In the genomic region with DNA sequence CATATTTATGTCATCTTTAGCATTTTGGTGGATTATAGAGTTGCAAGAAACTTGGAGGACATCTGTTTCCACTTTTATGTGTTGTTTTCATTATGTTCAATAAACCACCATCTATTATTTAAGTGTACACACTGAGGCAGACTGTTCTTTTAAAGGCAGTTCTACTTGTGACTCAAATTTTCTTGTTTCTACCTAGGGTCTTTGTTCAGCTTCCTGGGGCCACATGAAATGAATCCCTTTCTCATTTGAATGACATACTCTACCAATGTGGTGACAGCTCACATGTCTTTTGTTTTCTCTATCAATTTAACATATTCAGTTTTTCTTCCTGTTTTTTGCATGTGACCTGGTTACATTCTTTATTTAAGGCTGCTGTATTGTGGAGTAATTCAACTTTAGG, we compare ENCODE assay signal across 20 cellular contexts.
"Had no signal": no experiment of that assay in that cellular context is flagged by ENCODE, and none has a peak within 500 bp of the region (broad histone marks: within the 10 kb centered on the region; RNA-seq: fewer than 3 reads in every experiment).

No MANE protein-coding gene starts in this region.

- H3K27ac Mint-ChIP-seq: activated CD4-positive, alpha-beta T cell treated with anti-CD3 and anti-CD28 coated beads, Interleukin-2, amount 10 ng/mL, durations not matched to agents 7 days and 5 days; nephron progenitor cell had no signal

- H3K9me3 ChIP-seq: body of pancreas, heart right ventricle, pancreas, psoas muscle, right atrium auricular region, spleen, stomach, suprapubic skin, tibial nerve had no signal

- H3K4me3 Mint-ChIP-seq: activated CD4-positive, alpha-beta T cell treated with anti-CD3 and anti-CD28 coated beads, Interleukin-2, amount 10 ng/mL, durations not matched to agents 7 days and 5 days; nephron progenitor cell had no signal

- H3K4me3 ChIP-seq: body of pancreas, heart right ventricle, pancreas, psoas muscle, right atrium auricular region, spleen, stomach, suprapubic skin, tibial nerve had no signal

- ATAC-seq: body of pancreas, heart right ventricle, left colon, pancreas, psoas muscle had no signal

- H3K4me1 ChIP-seq: psoas muscle had no signal

- H3K9me3 Mint-ChIP-seq: nephron progenitor cell had no signal

- H3K27ac ChIP-seq: body of pancreas, epithelial cell of prostate, heart right ventricle, pancreas, psoas muscle, spleen, stomach, suprapubic skin, tibial nerve had no signal

- H3K36me3 ChIP-seq: heart right ventricle, pancreas, right atrium auricular region, stomach, suprapubic skin, tibial nerve had no signal

- H3K27me3 Mint-ChIP-seq: activated CD4-positive, alpha-beta T cell treated with anti-CD3 and anti-CD28 coated beads, Interleukin-2, amount 10 ng/mL, durations not matched to agents 7 days and 5 days had no signal

- H3K27me3 ChIP-seq: body of pancreas, heart right ventricle, pancreas, right atrium auricular region, spleen, stomach, suprapubic skin, tibial nerve had no signal

- DNase-seq: activated CD4-positive, alpha-beta T cell treated with anti-CD3 and anti-CD28 coated beads, Interleukin-2, amount 10 ng/mL, durations not matched to agents 7 days and 5 days; activated CD8-positive, alpha-beta memory T cell treated with anti-CD3 and anti-CD28 coated beads for 24 hours; activated CD8-positive, alpha-beta memory T cell treated with anti-CD3 and anti-CD28 coated beads, Interleukin-2, amount 50 U/mL, for 4 hours; activated gamma-delta T cell; anterior cingulate cortex; body of pancreas; heart right ventricle; left colon; mesenchymal stem cell; nephron progenitor cell; pancreas; psoas muscle; spleen; stimulated activated CD4-positive, alpha-beta T cell treated with anti-CD3 and anti-CD28 coated beads, Interleukin-4, amount 100 ng/mL, for 1 hour; stomach; T-helper 9 cell had no signal
